In genomic region chr22:35889071-35889470, GRCh38 we compare ENCODE assay signal across 21 cellular contexts.
DNase-seq lines count a peak whose midpoint lies in the region; ATAC-seq and TF ChIP-seq lines count a peak whose summit lies in the region.
"Had no signal": no experiment of that assay in that cellular context is flagged by ENCODE, and none has a peak within 500 bp of the region (broad histone marks: within the 10 kb centered on the region; RNA-seq: fewer than 3 reads in every experiment).

No MANE protein-coding gene starts in this region.

- intact Hi-C loops in left ventricle myocardium inferior (cut with micrococcal nuclease) (no loop called here), Right ventricle myocardium superior (cut with DNase I) (no loop called here), psoas muscle (cut with DNase I) (no loop called here)

- ATAC-seq in Right ventricle myocardium superior (ENCODE audit: poor library complexity), result no peak
- no peak for ATAC-seq in psoas muscle
- ATAC-seq: A549 had no signal

- H3K27me3 Mint-ChIP-seq in endodermal cell (ENCODE audit: insufficient read depth), result no peaks in the 10 kb centered on the region
- no peaks in the 10 kb centered on the region for H3K27me3 Mint-ChIP-seq in nephron progenitor cell (ENCODE audit: low read depth, poor library complexity)

- TF ChIP-seq CTCF in left ventricle myocardium inferior (IDR thresholded peaks at IDR 0.05; ENCODE audit: borderline replicate concordance) (no peak), endodermal cell (conservative IDR thresholded peaks at IDR 0.05) (no peak), nephron progenitor cell (IDR thresholded peaks at IDR 0.05) (no peak), psoas muscle (IDR thresholded peaks at IDR 0.05) (no peak)

- H3K4me3 Mint-ChIP-seq in endodermal cell (no peak overlapping the region), nephron progenitor cell (no peak overlapping the region)
- H3K4me3 Mint-ChIP-seq: CD14-positive monocyte; CD4-positive, alpha-beta memory T cell; CD4-positive, CD25-positive, alpha-beta regulatory T cell; CD8-positive, alpha-beta memory T cell had no signal

- H3K36me3 Mint-ChIP-seq in endodermal cell (ENCODE audit: low read depth) (no peaks in the 10 kb centered on the region), nephron progenitor cell (ENCODE audit: low read depth) (peaks cover 6% of the 10 kb centered on the region)
- H3K36me3 Mint-ChIP-seq: CD14-positive monocyte; CD4-positive, alpha-beta memory T cell; CD4-positive, CD25-positive, alpha-beta regulatory T cell; CD8-positive, alpha-beta memory T cell had no signal

- DNase-seq in left ventricle myocardium inferior (no peak), Right ventricle myocardium superior (no peak), endodermal cell (no peak), nephron progenitor cell (no peak), psoas muscle (no peak), HuH-7.5 (ENCODE audit: low spot score) (no peak), AML-193 (lab: John Stamatoyannopoulos, UW) (no peak)
- no peak for DNase-seq in activated CD4-positive, alpha-beta T cell treated with anti-CD3 and anti-CD28 coated beads for 1 hour
- DNase-seq: BE2C; C1 segment of cervical spinal cord; Calu3; CD4-positive, alpha-beta memory T cell; CD4-positive, CD25-positive, alpha-beta regulatory T cell; CD8-positive, alpha-beta memory T cell; COR-L47; DMS79 treated with DMSO at 0.1 percent for 48 hours; GF-D8 had no signal

- H3K27ac Mint-ChIP-seq in endodermal cell (peak overlapping the region; percentile 14), nephron progenitor cell (peak overlapping the region; percentile 4)
- H3K27ac Mint-ChIP-seq: CD14-positive monocyte; CD4-positive, alpha-beta memory T cell; CD4-positive, CD25-positive, alpha-beta regulatory T cell had no signal

- H3K4me1 ChIP-seq in left ventricle myocardium inferior, result peaks cover 80% of the 10 kb centered on the region
- peaks cover 12% of the 10 kb centered on the region for H3K4me1 ChIP-seq in endodermal cell (ENCODE audit: control insufficient read depth, insufficient read depth, low read length)
- peaks cover 58% of the 10 kb centered on the region for H3K4me1 ChIP-seq in psoas muscle
- H3K4me1 ChIP-seq: BLaER1 had no signal

- 79 to 92% methylated on average over 4 of the region's 4 CpGs for WGBS in endodermal cell (ENCODE audit: insufficient coverage in 1 of 2, insufficient read length in 1 of 2), 2 experiments
- 96 to 97% (median 97%) methylated on average over 4 of the region's 4 CpGs for WGBS in psoas muscle, 3 donors

- no peaks in the 10 kb centered on the region for H3K36me3 ChIP-seq in left ventricle myocardium inferior
- no peaks in the 10 kb centered on the region for H3K36me3 ChIP-seq in endodermal cell (ENCODE audit: control insufficient read depth, insufficient read depth, low read length)
- H3K36me3 ChIP-seq in psoas muscle (ENCODE audit: insufficient read depth in 1 of 2, low read depth in 1 of 2), result no peaks in the 10 kb centered on the region
- H3K36me3 ChIP-seq: BE2C, BLaER1 had no signal

- no peaks in the 10 kb centered on the region for H3K9me3 ChIP-seq in left ventricle myocardium inferior (replicated peaks)
- no peaks in the 10 kb centered on the region for H3K9me3 ChIP-seq in endodermal cell (ENCODE audit: control insufficient read depth, low read length)
- no peaks in the 10 kb centered on the region for H3K9me3 ChIP-seq in psoas muscle
- H3K9me3 ChIP-seq: BE2C, BLaER1 had no signal

- H3K27ac ChIP-seq in left ventricle myocardium inferior (replicated peaks), result peak overlapping the region; percentile 7
- H3K27ac ChIP-seq in endodermal cell (ENCODE audit: low read depth, low read length), result no peak overlapping the region
- H3K27ac ChIP-seq in psoas muscle, result peak overlapping the region; percentile 46
- H3K27ac ChIP-seq: 22Rv1, A549, BLaER1 had no signal

- H3K9me3 Mint-ChIP-seq in endodermal cell (no peaks in the 10 kb centered on the region), nephron progenitor cell (no peaks in the 10 kb centered on the region)
- H3K9me3 Mint-ChIP-seq: CD4-positive, CD25-positive, alpha-beta regulatory T cell; CD8-positive, alpha-beta memory T cell had no signal

- no peak overlapping the region for H3K9ac ChIP-seq in endodermal cell (ENCODE audit: extremely low read depth, low read length, poor library complexity, severe bottlenecking)
- H3K9ac ChIP-seq: BLaER1 had no signal

- H3K27me3 ChIP-seq in left ventricle myocardium inferior (ENCODE audit: low read depth), result no peaks in the 10 kb centered on the region
- H3K27me3 ChIP-seq in endodermal cell (ENCODE audit: control insufficient read depth, insufficient read depth, low read length, poor library complexity, severe bottlenecking), result no peaks in the 10 kb centered on the region
- H3K27me3 ChIP-seq in psoas muscle (ENCODE audit: insufficient read depth in 3 of 3, low read length in 2 of 3), result no peaks in the 10 kb centered on the region
- H3K27me3 ChIP-seq: BE2C, BLaER1 had no signal

- H3K4me1 Mint-ChIP-seq in endodermal cell (peaks cover 46% of the 10 kb centered on the region), nephron progenitor cell (peaks cover 28% of the 10 kb centered on the region)
- H3K4me1 Mint-ChIP-seq: CD4-positive, CD25-positive, alpha-beta regulatory T cell had no signal

- H3K4me3 ChIP-seq in left ventricle myocardium inferior (no peak overlapping the region), endodermal cell (ENCODE audit: low read length) (peak overlapping the region; percentile 25), psoas muscle (no peak overlapping the region)
- H3K4me3 ChIP-seq: A549, BLaER1 had no signal
